8 cellular contexts compared by ENCODE assay signal in genomic region chr9:100602302-100602930, GRCh38. TPM values are rescaled to one million over a fixed set of nuclear protein-coding genes. Genes with fewer than 3 reads are reported as not detected.
DNase-seq lines count a peak whose midpoint lies in the region; ATAC-seq and TF ChIP-seq lines count a peak whose summit lies in the region.

No MANE protein-coding gene starts in this region.

- no peak overlapping the region for H3K27ac ChIP-seq in thoracic aorta

- peak; percentile 28 for DNase-seq in GM12865 (ENCODE audit: low read depth)
- DNase-seq in NCI-H1694 treated with DMSO at 0.1 percent for 48 hours (lab: John Stamatoyannopoulos, UW) = peak; percentile 70
- DNase-seq in SW480 (ENCODE audit: low spot score) = peak; percentile 79
- DNase-seq in hepatic stellate cell (ENCODE audit: low spot score) = peak; percentile 24
- no peak for DNase-seq in thoracic aorta (ENCODE audit: low spot score)
- DNase-seq in NOMO-1 treated with dmso at 0.1 percent for 144 hours (lab: John Stamatoyannopoulos, UW; ENCODE audit: unreplicated experiment) = no peak
- no peak for DNase-seq in amniotic stem cell (lab: John Stamatoyannopoulos, UW)

- peaks cover 0 to 4% of the 10 kb centered on the region in 2 donors for H3K4me1 ChIP-seq in thoracic aorta (ENCODE audit: control insufficient read depth in 1 of 2, low read depth in 2 of 2)

- ATAC-seq in thoracic aorta (ENCODE audit: insufficient number of reproducible peaks, low FRiP score, low read depth) = no peak
- ATAC-seq in GM18870 (IDR thresholded peaks at IDR 0.05; ENCODE audit: unreplicated experiment) = no peak

- no peak overlapping the region for H3K4me3 ChIP-seq in GM12865 (ENCODE audit: low read depth, low read length)
- H3K4me3 ChIP-seq in thoracic aorta = no peak overlapping the region

- H3K27me3 ChIP-seq in thoracic aorta (replicated peaks; ENCODE audit: insufficient read depth) = no peaks in the 10 kb centered on the region

- no peaks in the 10 kb centered on the region for H3K36me3 ChIP-seq in thoracic aorta

- no peaks in the 10 kb centered on the region for H3K9me3 ChIP-seq in thoracic aorta

- TF ChIP-seq CTCF in GM12865 (IDR thresholded peaks at IDR 0.05; ENCODE audit: insufficient read depth, low read depth, low read length, missing control alignments) (peak; percentile 44), thoracic aorta (IDR thresholded peaks at IDR 0.05) (peak; percentile 35)

RNA-seq across cellular contexts. Expression of gene CAVIN4, which starts 24.5 kb away (rescaled TPM):
- under 1 TPM; 0.21 to 0.27 TPM for total RNA-seq in thoracic aorta

Comparison
In these comparisons a context has a peak if more than half of its experiments do, and no peak if none do; other contexts are left out.
1. DNase-seq: peak in GM12865 (single experiment), NCI-H1694 treated with DMSO at 0.1 percent for 48 hours (single experiment), SW480 (single experiment) and hepatic stellate cell (single experiment); none in thoracic aorta (single experiment), NOMO-1 treated with dmso at 0.1 percent for 144 hours (single experiment) and amniotic stem cell (single experiment).